Comparison of ENCODE assay signal across 8 cellular contexts in genomic region chr5:150217874-150218692, GRCh38. TPM values are rescaled to one million over a fixed set of nuclear protein-coding genes. Genes with fewer than 3 reads are reported as not detected.
DNase-seq lines count a peak whose midpoint lies in the region; ATAC-seq and TF ChIP-seq lines count a peak whose summit lies in the region.

No MANE protein-coding gene starts in this region.

- no peak overlapping the region for H3K4me3 ChIP-seq in DND-41 (ENCODE audit: low read depth in 1 of 2, low read length in 2 of 2)
- H3K4me3 ChIP-seq in MM.1S (ENCODE audit: low read length) = no peak overlapping the region
- H3K4me3 ChIP-seq in foreskin fibroblast (ENCODE audit: low read depth in 1 of 2, low read length in 2 of 2) = no peak overlapping the region
- no peak overlapping the region for H3K4me3 ChIP-seq in thoracic aorta

- no peaks in the 10 kb centered on the region for H3K4me1 ChIP-seq in DND-41 (ENCODE audit: insufficient read depth, low read length)
- H3K4me1 ChIP-seq in MM.1S (ENCODE audit: low read length) = no peaks in the 10 kb centered on the region
- peaks cover 9 to 29% of the 10 kb centered on the region in 2 donors for H3K4me1 ChIP-seq in thoracic aorta (ENCODE audit: control insufficient read depth in 1 of 2, low read depth in 2 of 2)

- H3K27me3 ChIP-seq in DND-41 (ENCODE audit: insufficient read depth, low read length, poor library complexity) (peaks cover 24% of the 10 kb centered on the region), MM.1S (replicated peaks; ENCODE audit: insufficient read depth, low read length) (no peaks in the 10 kb centered on the region), thoracic aorta (replicated peaks; ENCODE audit: insufficient read depth) (no peaks in the 10 kb centered on the region)

- H3K9ac ChIP-seq in DND-41 (ENCODE audit: low read depth, low read length) = no peak overlapping the region
- no peak overlapping the region for H3K9ac ChIP-seq in MM.1S (ENCODE audit: low read length)

- peaks cover 8% of the 10 kb centered on the region; the same call in 1 of the 2 replicates for H4K20me1 ChIP-seq in DND-41 (ENCODE audit: insufficient read depth, low read length)
- H4K20me1 ChIP-seq in MM.1S (ENCODE audit: insufficient read depth, low read length) = no peaks in the 10 kb centered on the region

- H3K79me2 ChIP-seq in DND-41 (ENCODE audit: insufficient read depth, low read length) (no peaks in the 10 kb centered on the region), MM.1S (ENCODE audit: low read length) (no peaks in the 10 kb centered on the region)

- H2AFZ ChIP-seq in DND-41 (ENCODE audit: low read depth, low read length) (no peak overlapping the region), MM.1S (ENCODE audit: low read length) (no peak overlapping the region)

- H3K36me3 ChIP-seq in DND-41 (ENCODE audit: insufficient read depth, low read length) = no peaks in the 10 kb centered on the region
- no peaks in the 10 kb centered on the region for H3K36me3 ChIP-seq in MM.1S (replicated peaks; ENCODE audit: insufficient read depth, low read length)
- no peaks in the 10 kb centered on the region for H3K36me3 ChIP-seq in thoracic aorta

- H3F3A ChIP-seq in MM.1S (ENCODE audit: insufficient read depth, low read length) = no peaks in the 10 kb centered on the region

- peak; percentile 98 for ATAC-seq in DND-41 (ENCODE audit: insufficient read depth, low read depth)
- ATAC-seq in omental fat pad (ENCODE audit: low FRiP score) = peak; percentile 62
- peak; percentile 48 for ATAC-seq in thoracic aorta (ENCODE audit: insufficient number of reproducible peaks, low FRiP score, low read depth)

- peak; percentile 90 for TF ChIP-seq CTCF in DND-41 (IDR thresholded peaks at IDR 0.05; ENCODE audit: borderline replicate concordance, extremely low read depth, low read length, poor library complexity, severe bottlenecking)
- TF ChIP-seq CTCF in MM.1S (IDR thresholded peaks at IDR 0.05; ENCODE audit: low read length) = peak; percentile 87
- peak; percentile 76 for TF ChIP-seq CTCF in foreskin fibroblast (IDR thresholded peaks at IDR 0.05; ENCODE audit: low read depth, low read length)
- TF ChIP-seq CTCF in omental fat pad (IDR thresholded peaks at IDR 0.05) = peak in 1 of 3 donors; percentile 91
- TF ChIP-seq CTCF in thoracic aorta (IDR thresholded peaks at IDR 0.05) = peak; percentile 94

- no peaks in the 10 kb centered on the region for H3K9me2 ChIP-seq in MM.1S (replicated peaks; ENCODE audit: insufficient read depth, low read length)

- H3K27ac ChIP-seq in DND-41 (ENCODE audit: low read length) (no peak overlapping the region), MM.1S (ENCODE audit: low read length) (no peak overlapping the region), thoracic aorta (no peak overlapping the region)

- H3K9me3 ChIP-seq in DND-41 (ENCODE audit: insufficient read depth, low read length, severe bottlenecking) = no peaks in the 10 kb centered on the region
- H3K9me3 ChIP-seq in MM.1S (replicated peaks; ENCODE audit: insufficient read depth, low read length) = no peaks in the 10 kb centered on the region
- no peaks in the 10 kb centered on the region for H3K9me3 ChIP-seq in thoracic aorta

- DNase-seq in DND-41 (peak; percentile 78), GOT3 (lab: John Stamatoyannopoulos, UW) (peak; percentile 29), MM.1S (peak; percentile 82), SHP77 (lab: John Stamatoyannopoulos, UW) (peak; percentile 59 to 81), foreskin fibroblast (peak; percentile 73 to 90), omental fat pad (ENCODE audit: low spot score) (peak; percentile 69), thoracic aorta (ENCODE audit: low spot score) (no peak)
- DNase-seq in activated T-helper 1 cell treated with anti-CD3 and anti-CD28 coated beads, Interleukin-2, amount 50 U/mL, for 16 hours (ENCODE audit: low read depth in 1 of 2, low spot score in 1 of 2) = peak; percentile 55 to 60

- H3K4me2 ChIP-seq in DND-41 (ENCODE audit: insufficient read depth, low read length) (no peak overlapping the region), MM.1S (ENCODE audit: low read depth, low read length) (no peak overlapping the region)

RNA-seq across cellular contexts. Expression of gene SLC6A7, which starts 28.2 kb away (rescaled TPM):
- not detected for total RNA-seq in omental fat pad
- not detected for total RNA-seq in thoracic aorta

RNA-seq across cellular contexts. Expression of gene CDX1, which starts 51.5 kb away (rescaled TPM):
- total RNA-seq in omental fat pad = not detected
- not detected for total RNA-seq in thoracic aorta

Comparison
In these comparisons a context has a peak if more than half of its experiments do, and no peak if none do; other contexts are left out.
1. ATAC-seq: peak in every context shown above with its lines; median percentile 98 in DND-41; 62 in omental fat pad; 48 in thoracic aorta.